In genomic region chr4:138501614-138502013, GRCh38 we compare ENCODE assay signal across 27 cellular contexts.
"Had no signal": no experiment of that assay in that cellular context is flagged by ENCODE, and none has a peak within 500 bp of the region (broad histone marks: within the 10 kb centered on the region; RNA-seq: fewer than 3 reads in every experiment).

No MANE protein-coding gene starts in this region.

- DNase-seq: activated effector memory CD4-positive, alpha-beta T cell treated with anti-CD3 and anti-CD28 coated beads, Interleukin-2, amount 50 U/mL, for 16 hours; activated effector memory CD4-positive, alpha-beta T cell treated with Interleukin-2 at 50 U/mL for 16 hours; activated gamma-delta T cell; activated gamma-delta T cell treated with Interleukin-2 at 50 U/mL for 16 hours; activated naive CD4-positive, alpha-beta T cell; activated naive CD4-positive, alpha-beta T cell treated with anti-CD3 and anti-CD28 coated beads for 36 hours; activated naive CD4-positive, alpha-beta T cell treated with anti-CD3 and anti-CD28 coated beads, Interleukin-2, amount 10 ng/mL, durations not matched to agents 7 days and 5 days; activated naive CD4-positive, alpha-beta T cell treated with anti-CD3 and anti-CD28 coated beads, Interleukin-2, amount 50 U/mL, for 16 hours; activated naive CD4-positive, alpha-beta T cell treated with Interleukin-2 at 50 U/mL for 16 hours; activated naive CD8-positive, alpha-beta T cell treated with anti-CD3 and anti-CD28 coated beads for 36 hours; activated naive CD8-positive, alpha-beta T cell treated with anti-CD3 and anti-CD28 coated beads, Interleukin-2, amount 10 ng/mL, durations not matched to agents 7 days and 5 days; activated naive CD8-positive, alpha-beta T cell treated with anti-CD3 and anti-CD28 coated beads, Interleukin-2, amount 50 U/mL, for 24 hours; activated T-cell treated with anti-CD3 and anti-CD28 coated beads, Interleukin-2, amount 50 U/mL, for 1 hour; activated T-cell treated with anti-CD3 and anti-CD28 coated beads, Interleukin-2, amount 50 U/mL, for 24 hours; activated T-cell treated with anti-CD3 and anti-CD28 coated beads, Interleukin-2, amount 50 U/mL, for 4 hours; activated T-cell treated with anti-CD3 and anti-CD28 coated beads, Interleukin-2, amount 50 U/mL, for 48 hours; activated T-cell treated with anti-CD3 and anti-CD28 coated beads, Interleukin-2, amount 50 U/mL, for 72 hours; adrenal gland; amniotic stem cell; amygdala; anterior cingulate cortex; aorta; body of pancreas; brain microvascular endothelial cell; caudate nucleus; central memory CD4-positive, alpha-beta T cell; cerebellar nuclear complex had no signal
